Comparison of ENCODE assay signal across 2 cellular contexts in the genomic region with DNA sequence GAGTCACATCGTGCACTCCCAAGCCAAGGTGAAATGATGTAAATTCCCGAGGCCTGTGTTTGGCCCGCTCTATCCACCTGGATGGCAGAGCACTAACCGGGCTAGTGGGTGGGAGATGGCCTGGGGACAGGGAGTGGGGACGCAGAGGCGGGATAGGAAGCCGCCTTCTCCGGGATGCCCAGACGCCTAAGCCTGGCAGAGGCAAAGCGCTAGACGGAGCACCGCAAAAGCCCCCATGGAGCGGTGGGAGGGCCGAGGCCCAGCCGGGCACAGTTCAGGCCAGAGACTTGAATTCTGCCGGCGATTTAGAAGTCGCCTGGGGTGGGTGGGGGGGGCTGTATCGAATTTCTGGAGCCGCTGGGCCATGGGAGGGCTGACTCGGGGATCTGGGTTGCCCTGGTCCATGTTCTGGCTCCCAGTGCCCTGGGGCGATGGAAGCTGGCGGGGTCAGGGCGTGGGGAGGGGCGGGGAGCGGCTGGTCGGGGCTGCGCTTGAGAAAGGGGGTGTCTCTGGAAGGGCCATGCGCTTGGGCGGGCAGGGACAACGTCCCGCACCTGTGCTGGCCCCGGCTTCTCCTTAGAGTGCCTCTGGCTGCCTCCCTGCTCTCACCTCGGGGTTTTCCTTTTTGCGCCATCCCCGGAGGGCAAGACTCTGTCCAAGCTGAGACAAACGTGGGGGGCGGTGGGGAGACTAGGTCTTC.
A peak's percentile ranks its signal among the peaks of the same experiment; 100 is the strongest.
TF ChIP-seq lines count a peak whose summit lies in the region.

No MANE protein-coding gene starts in this region.

TF ChIP-seq in HEK293, 187 proteins besides CTCF, POLR2A, EP300 and RAD21:
- TF ChIP-seq ZNF354C (tag by site-specific recombination; IDR thresholded peaks at IDR 0.05; ENCODE audit: borderline replicate concordance, low read depth) (no peak), ZNF341 (tag by site-specific recombination; IDR thresholded peaks at IDR 0.05; ENCODE audit: low read depth) (0 out of 2 replicates have a peak, but pooled peaks have one; percentile 14), ZNF391 (tag by site-specific recombination; IDR thresholded peaks at IDR 0.05; ENCODE audit: borderline replicate concordance, low read depth) (no peak), ZNF138 (tag by site-specific recombination; IDR thresholded peaks at IDR 0.05; ENCODE audit: borderline replicate concordance) (no peak)

TF ChIP-seq in H1, 55 proteins besides CTCF, POLR2A, EP300 and RAD21:
- TF ChIP-seq GTF2F1 (IDR thresholded peaks at IDR 0.05; ENCODE audit: borderline replicate concordance, low read depth, low read length) = no peak
- no peak for TF ChIP-seq TBP (IDR thresholded peaks at IDR 0.05; ENCODE audit: low read depth, low read length)
- no peak for TF ChIP-seq CTBP2 (IDR thresholded peaks at IDR 0.05; ENCODE audit: borderline replicate concordance, insufficient read depth, insufficient read length, low read length)
- no peak for TF ChIP-seq SP2 (IDR thresholded peaks at IDR 0.05; ENCODE audit: low read length)
- TF ChIP-seq SAP30 (IDR thresholded peaks at IDR 0.05; ENCODE audit: insufficient read depth, insufficient replicate concordance, low read length) = no peak
- TF ChIP-seq GABPA (IDR thresholded peaks at IDR 0.05; ENCODE audit: borderline replicate concordance, insufficient read depth, low read length) = no peak
- TF ChIP-seq SIN3A (conservative IDR thresholded peaks at IDR 0.05 in 1 of 2, IDR thresholded peaks at IDR 0.05 in 1 of 2; ENCODE audit: low read depth in 1 of 2, low read length in 2 of 2) = no peak
- TF ChIP-seq TAF1 (IDR thresholded peaks at IDR 0.05; ENCODE audit: low read depth, low read length) = no peak
- no peak for TF ChIP-seq RBBP5 (IDR thresholded peaks at IDR 0.05; ENCODE audit: borderline replicate concordance, low read depth, low read length)
- no peak for TF ChIP-seq TCF12 (IDR thresholded peaks at IDR 0.05; ENCODE audit: low read depth, low read length)
- TF ChIP-seq HDAC6 (IDR thresholded peaks at IDR 0.05; ENCODE audit: low read depth, low read length) = no peak
- no peak for TF ChIP-seq POLR2AphosphoS5 (IDR thresholded peaks at IDR 0.05; ENCODE audit: low read depth, low read length)
- TF ChIP-seq, protein P1, sequence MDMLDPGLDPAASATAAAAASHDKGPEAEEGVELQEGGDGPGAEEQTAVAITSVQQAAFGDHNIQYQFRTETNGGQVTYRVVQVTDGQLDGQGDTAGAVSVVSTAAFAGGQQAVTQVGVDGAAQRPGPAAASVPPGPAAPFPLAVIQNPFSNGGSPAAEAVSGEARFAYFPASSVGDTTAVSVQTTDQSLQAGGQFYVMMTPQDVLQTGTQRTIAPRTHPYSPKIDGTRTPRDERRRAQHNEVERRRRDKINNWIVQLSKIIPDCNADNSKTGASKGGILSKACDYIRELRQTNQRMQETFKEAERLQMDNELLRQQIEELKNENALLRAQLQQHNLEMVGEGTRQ (IDR thresholded peaks at IDR 0.05; ENCODE audit: low read length) = no peak
- TF ChIP-seq TAF7 (optimal IDR thresholded peaks at IDR 0.05; ENCODE audit: borderline replicate concordance, low read depth, low read length) = no peak
- TF ChIP-seq CHD1 (IDR thresholded peaks at IDR 0.05; ENCODE audit: low read depth, low read length) = no peak
- TF ChIP-seq CEBPB (IDR thresholded peaks at IDR 0.05; ENCODE audit: low read depth, low read length) = no peak
- no peak for TF ChIP-seq RNF2 (IDR thresholded peaks at IDR 0.05; ENCODE audit: borderline replicate concordance, low read depth, low read length, missing control alignments, poor library complexity, severe bottlenecking)
- no peak for TF ChIP-seq YY1 (IDR thresholded peaks at IDR 0.05; ENCODE audit: low read depth, low read length)
TF ChIP-seq in H1: peak in this region for 0.
